19 cellular contexts compared by ENCODE assay signal in genomic region chr1:43982241-43982640, GRCh38. TPM values are rescaled to one million over a fixed set of nuclear protein-coding genes. Genes with fewer than 3 reads are reported as not detected.
DNase-seq lines count a peak whose midpoint lies in the region; ATAC-seq, FAIRE-seq and TF ChIP-seq lines count a peak whose summit lies in the region.
"Had no signal": no experiment of that assay in that cellular context is flagged by ENCODE, and none has a peak within 500 bp of the region (broad histone marks: within the 10 kb centered on the region; RNA-seq: fewer than 3 reads in every experiment).

No MANE protein-coding gene starts in this region.

- TF ChIP-seq CTCF in left ventricle myocardium inferior (IDR thresholded peaks at IDR 0.05; ENCODE audit: borderline replicate concordance) (no peak), H1 (IDR thresholded peaks at IDR 0.05; ENCODE audit: control extremely low read depth in 1 of 3, insufficient read depth in 1 of 3, low read depth in 1 of 3, low read length in 3 of 3) (no peak), spleen (IDR thresholded peaks at IDR 0.05 in 8 of 11, conservative IDR thresholded peaks at IDR 0.05 in 3 of 11) (no peak)

- H3K4me1 ChIP-seq in left ventricle myocardium inferior = peaks cover 29% of the 10 kb centered on the region
- H3K4me1 ChIP-seq in H1 (replicated peaks in 1 of 4; ENCODE audit: control insufficient read depth in 3 of 4, insufficient read depth in 4 of 4, low read length in 3 of 4) = peaks cover 4 to 13% (median 11%) of the 10 kb centered on the region in 4 experiments
- H3K4me1 ChIP-seq in spleen = peaks cover 7 to 57% (median 36%) of the 10 kb centered on the region in 6 donors

- H3K9me3 ChIP-seq in left ventricle myocardium inferior (replicated peaks) (no peaks in the 10 kb centered on the region), H1 (ENCODE audit: insufficient read depth in 2 of 2, low read depth in 1 of 2, low read length in 1 of 2) (no peaks in the 10 kb centered on the region), spleen (no peaks in the 10 kb centered on the region)
- H3K9me3 ChIP-seq: BLaER1 treated with 17β-estradiol and CSF1 and Interleukin-3, amounts not matched to agents 10 nM and 100 nM had no signal

- no peak for TF ChIP-seq RAD21 in H1 (IDR thresholded peaks at IDR 0.05 in 1 of 2, conservative IDR thresholded peaks at IDR 0.05 in 1 of 2; ENCODE audit: low read depth in 2 of 2, low read length in 2 of 2)

- ATAC-seq in Right ventricle myocardium inferior = no peak
- ATAC-seq: CD8-positive, alpha-beta T cell had no signal

- H2BK5ac ChIP-seq in H1 (ENCODE audit: low read depth, low read length) = 0 out of 2 replicates have a peak overlapping the region, but pooled peaks have one; percentile 35

- POLR2A ChIA-PET in H1 (lab: Charles Lee; ENCODE audit: partially characterized antibody) = interaction anchor here (0.5 to 1.7 kb wide), 3 partner anchors 9 to 81 kb away, joined by 3 read pairs; partner anchors contain the start of gene CCDC24

- H4K91ac ChIP-seq in H1 (replicated peaks; ENCODE audit: insufficient read length, low read length) = no peak overlapping the region

- peaks cover 0 to 11% of the 10 kb centered on the region in 2 experiments; a peak in 2 of 4 replicates for H3K79me2 ChIP-seq in H1 (ENCODE audit: control insufficient read depth in 1 of 2, insufficient read depth in 2 of 2, low read length in 2 of 2)

- H3K36me3 ChIP-seq in left ventricle myocardium inferior (peaks cover 15% of the 10 kb centered on the region), H1 (ENCODE audit: control insufficient read depth in 2 of 4, insufficient read depth in 4 of 4, low read length in 3 of 4) (peaks cover 2 to 26% (median 10%) of the 10 kb centered on the region in 4 experiments; a peak in 4 of 8 replicates), spleen (peaks cover 0 to 31% (median 5%) of the 10 kb centered on the region in 6 donors)

- no peak overlapping the region for H3K4me3 ChIP-seq in left ventricle myocardium inferior
- no peak overlapping the region for H3K4me3 ChIP-seq in H1 (ENCODE audit: extremely low read depth in 1 of 4, insufficient read depth in 2 of 4, low read depth in 3 of 4, low read length in 4 of 4)
- H3K4me3 ChIP-seq in spleen = no peak overlapping the region
- H3K4me3 ChIP-seq: GM23248 had no signal

- no peak overlapping the region for H3K27ac ChIP-seq in left ventricle myocardium inferior (replicated peaks)
- no peak overlapping the region for H3K27ac ChIP-seq in H1 (ENCODE audit: low read depth, low read length)
- H3K27ac ChIP-seq in spleen = peak overlapping the region in 6 of 8 donors; percentile 15 to 69 (median 44)
- H3K27ac ChIP-seq: BLaER1 treated with 17β-estradiol and CSF1 and Interleukin-3, amounts not matched to agents 10 nM and 100 nM; GM23248; HL-60 had no signal

- intact Hi-C loops in Right ventricle myocardium inferior (cut with DNase I) = no loop called here
- intact Hi-C loops in left ventricle myocardium inferior (cut with micrococcal nuclease) = no loop called here
- intact Hi-C loops in spleen (cut with DNase I; ENCODE audit: low total_unique reads) = no loop called here

- no peak overlapping the region for H3K9ac ChIP-seq in H1 (replicated peaks in 1 of 4; ENCODE audit: extremely low read depth in 1 of 4, low read depth in 3 of 4, low read length in 3 of 4)
- H3K9ac ChIP-seq: GM23248 had no signal

- H3K27me3 ChIP-seq in left ventricle myocardium inferior (ENCODE audit: low read depth) = no peaks in the 10 kb centered on the region
- H3K27me3 ChIP-seq in H1 (replicated peaks in 1 of 4; ENCODE audit: control insufficient read depth in 3 of 4, extremely low read depth in 1 of 4, insufficient read depth in 3 of 4, low read length in 3 of 4) = no peaks in the 10 kb centered on the region
- peaks cover 0 to 6% (median 0%) of the 10 kb centered on the region in 7 donors for H3K27me3 ChIP-seq in spleen (replicated peaks in 1 of 7)
- H3K27me3 ChIP-seq: BLaER1 treated with 17β-estradiol and CSF1 and Interleukin-3, amounts not matched to agents 10 nM and 100 nM had no signal

- H2AK5ac ChIP-seq in H1 (ENCODE audit: low read depth, low read length) = no peak overlapping the region; the same call in 1 of the 2 replicates

- no peak overlapping the region for H3K56ac ChIP-seq in H1 (replicated peaks; ENCODE audit: insufficient read length, low read depth, low read length)

- H3K14ac ChIP-seq in H1 (ENCODE audit: insufficient read length) = no peak overlapping the region

- no peak overlapping the region for H3K18ac ChIP-seq in H1 (ENCODE audit: extremely low read depth, low read length)

- no peak overlapping the region for H3K23ac ChIP-seq in H1 (ENCODE audit: insufficient read length)

- no peak overlapping the region for H2BK15ac ChIP-seq in H1 (ENCODE audit: low read length)

- H2BK20ac ChIP-seq in H1 (ENCODE audit: low read length) = no peak overlapping the region

- DNase-seq in Right ventricle myocardium inferior (ENCODE audit: missing footprints) (peak; percentile 41), left ventricle myocardium inferior (no peak), H1 (ENCODE audit: low read depth in 1 of 2, low spot score in 2 of 2) (no peak), spleen (no peak), NCI-H2196 (lab: John Stamatoyannopoulos, UW; ENCODE audit: unreplicated experiment) (no peak), midbrain (lab: John Stamatoyannopoulos, UW) (no peak)
- DNase-seq: Calu3; CD8-positive, alpha-beta T cell; GM23248; HCEC 1CT; NCI-H1092 treated with DMSO at 0.1 percent for 48 hours; NCI-H2081; NCI-H2171 treated with DMSO at 0.1 percent for 48 hours; NCI-H748 treated with DMSO at 0.1 percent for 48 hours; NK-92 treated with Interleukin-12 subunit alpha and Interleukin-12 subunit beta, amount 100 ng/mL, for 24 hours; OCI-M1 had no signal

- no peak for FAIRE-seq in H1 (lab: Jason Lieb, UNC)
- FAIRE-seq: GM12891 had no signal

- H2BK120ac ChIP-seq in H1 (replicated peaks; ENCODE audit: low read depth, low read length) = no peak overlapping the region

- H4K5ac ChIP-seq in H1 (ENCODE audit: insufficient read length, low read depth, low read length) = no peak overlapping the region

- peaks cover 0 to 27% of the 10 kb centered on the region in 2 experiments for H4K20me1 ChIP-seq in H1 (replicated peaks in 1 of 2; ENCODE audit: control insufficient read depth in 1 of 2, insufficient read depth in 2 of 2, low read length in 2 of 2)

- H3K4me2 ChIP-seq in H1 (ENCODE audit: insufficient read depth in 1 of 2, low read depth in 2 of 2, low read length in 2 of 2) = no peak overlapping the region

- H2BK12ac ChIP-seq in H1 (ENCODE audit: low read depth, low read length) = no peak overlapping the region

- TF ChIP-seq EP300 in H1 (IDR thresholded peaks at IDR 0.05; ENCODE audit: borderline replicate concordance in 1 of 2, low read depth in 2 of 2, low read length in 2 of 2) = no peak

- 90% methylated on average over 8 of the region's 8 CpGs; no CpG with 5 or more reads in 1 of the 2 experiments for WGBS in H1 (ENCODE audit: extremely low coverage in 1 of 2, insufficient coverage in 1 of 2, insufficient read length in 1 of 2, insufficient replicate concordance in 2 of 2, low coverage in 1 of 2, low lambda C conversion rate in 2 of 2, missing lambda C conversion rate in 1 of 2), 2 experiments
- WGBS in spleen, 5 donors = 92 to 97% (median 95%) methylated on average over 6 to 8 of the region's 8 CpGs

- no peak for TF ChIP-seq POLR2A in H1 (IDR thresholded peaks at IDR 0.05; ENCODE audit: control extremely low read depth in 1 of 2, low read depth in 2 of 2, low read length in 2 of 2)
- TF ChIP-seq POLR2A in spleen (IDR thresholded peaks at IDR 0.05) = no peak

- H4K8ac ChIP-seq in H1 (ENCODE audit: extremely low read depth, insufficient read depth, low read length) = 0 out of 2 replicates have a peak overlapping the region, but pooled peaks have one; percentile 29

- CTCF ChIA-PET in H1 (lab: Charles Lee; ENCODE audit: partially characterized antibody) = no interaction called here

- H3K79me1 ChIP-seq in H1 (ENCODE audit: low read depth, low read length) = peaks cover 20% of the 10 kb centered on the region

- H3K23me2 ChIP-seq in H1 (ENCODE audit: low read depth, low read length) = peaks cover 16% of the 10 kb centered on the region

- no peak overlapping the region for H3K4ac ChIP-seq in H1 (replicated peaks; ENCODE audit: insufficient read length, low read depth, low read length)

- no peak overlapping the region for H2AFZ ChIP-seq in H1 (ENCODE audit: low read length)
- H2AFZ ChIP-seq: GM23248 had no signal

RNA-seq across cellular contexts. Expression of gene B4GALT2, which starts 3.2 kb away (rescaled TPM):
- total RNA-seq in Right ventricle myocardium inferior (39.1 TPM), left ventricle myocardium inferior (40.3 TPM), spleen (10 to 100 TPM; 11.4 to 23.3 (median 13.2) TPM)
- total RNA-seq in H1 (2021; fragmentation: NEBNext Ultra II Directional; extraction: Animal tissue kit (Norgen Biotek cat#: 25700)) = 56.5 and 60.6 TPM in 2 replicates
- polyA plus RNA-seq in H1 (2011; rRNA removed) (121 and 152 TPM in 2 replicates), spleen (10 to 100 TPM in 1 of 3 donors, 1 to 10 TPM in 2; 7.0 to 13.7 (median 7.7) TPM)
- 73.9 TPM for polyA plus RNA-seq in H1 (2011; cell fraction: cytosol; rRNA removed)
- 116 TPM for polyA plus RNA-seq in H1 (2011; cell fraction: nucleus; rRNA removed)
- 39.4 to 75.9 TPM (median 64.3 TPM) in 4 replicates for polyA plus RNA-seq in H1 (2012, experiment 1 of 2)
- polyA plus RNA-seq in H1 (2012, experiment 2 of 2) = 69.9 TPM
- 41.5 TPM for polyA plus RNA-seq in H1 (2013, experiment 1 of 2)
- 41.4 TPM for polyA plus RNA-seq in H1 (2013, experiment 2 of 2)
- polyA minus RNA-seq in H1 (2011; rRNA and poly(A)+ RNA removed) = 37.6 and 38.8 TPM in 2 replicates
- 44.5 TPM for polyA minus RNA-seq in H1 (2011; cell fraction: cytosol; rRNA and poly(A)+ RNA removed)
- 39.0 TPM for polyA minus RNA-seq in H1 (2011; cell fraction: nucleus; rRNA and poly(A)+ RNA removed)

RNA-seq across cellular contexts. Expression of gene ATP6V0B, which starts 7.5 kb away (rescaled TPM):
- 84.5 TPM for total RNA-seq in Right ventricle myocardium inferior
- total RNA-seq in left ventricle myocardium inferior = 80.6 TPM
- 105 and 106 TPM in 2 replicates for total RNA-seq in H1 (2021; fragmentation: NEBNext Ultra II Directional; extraction: Animal tissue kit (Norgen Biotek cat#: 25700))
- polyA plus RNA-seq in H1 (2011; rRNA removed) = 302 and 308 TPM in 2 replicates
- polyA plus RNA-seq in H1 (2011; cell fraction: cytosol; rRNA removed) = 184 TPM
- polyA plus RNA-seq in H1 (2011; cell fraction: nucleus; rRNA removed) = 229 TPM
- 67.6 to 121 TPM (median 110 TPM) in 4 replicates for polyA plus RNA-seq in H1 (2012, experiment 1 of 2)
- polyA plus RNA-seq in H1 (2012, experiment 2 of 2) = 213 TPM
- 82.5 TPM for polyA plus RNA-seq in H1 (2013, experiment 1 of 2)
- 103 TPM for polyA plus RNA-seq in H1 (2013, experiment 2 of 2)
- 81.0 and 107 TPM in 2 replicates for polyA minus RNA-seq in H1 (2011; rRNA and poly(A)+ RNA removed)
- polyA minus RNA-seq in H1 (2011; cell fraction: cytosol; rRNA and poly(A)+ RNA removed) = 56.4 TPM
- 57.2 TPM for polyA minus RNA-seq in H1 (2011; cell fraction: nucleus; rRNA and poly(A)+ RNA removed)
- 100 to 1,000 TPM; 124 to 219 (median 133) TPM for total RNA-seq in spleen
- 100 to 1,000 TPM; 176 to 205 (median 177) TPM for polyA plus RNA-seq in spleen

RNA-seq across cellular contexts. Expression of gene CCDC24, which starts 9.2 kb away (rescaled TPM):
- total RNA-seq in Right ventricle myocardium inferior = 0.89 TPM
- total RNA-seq in left ventricle myocardium inferior = 1.4 TPM
- total RNA-seq in H1 (2021; fragmentation: NEBNext Ultra II Directional; extraction: Animal tissue kit (Norgen Biotek cat#: 25700)) = 10.5 and 11.2 TPM in 2 replicates
- polyA plus RNA-seq in H1 (2011; rRNA removed) = 11.4 and 19.7 TPM in 2 replicates
- polyA plus RNA-seq in H1 (2011; cell fraction: cytosol; rRNA removed) = 12.9 TPM
- 18.6 TPM for polyA plus RNA-seq in H1 (2011; cell fraction: nucleus; rRNA removed)
- polyA plus RNA-seq in H1 (2012, experiment 1 of 2) = 9.6 to 17.8 TPM (median 12.7 TPM) in 4 replicates
- polyA plus RNA-seq in H1 (2012, experiment 2 of 2) = 10.0 TPM
- polyA plus RNA-seq in H1 (2013, experiment 1 of 2) = 8.4 TPM
- polyA plus RNA-seq in H1 (2013, experiment 2 of 2) = 9.2 TPM
- 2.1 and 2.5 TPM in 2 replicates for polyA minus RNA-seq in H1 (2011; rRNA and poly(A)+ RNA removed)
- polyA minus RNA-seq in H1 (2011; cell fraction: cytosol; rRNA and poly(A)+ RNA removed) = 7.6 TPM
- polyA minus RNA-seq in H1 (2011; cell fraction: nucleus; rRNA and poly(A)+ RNA removed) = 4.4 TPM
- total RNA-seq in spleen = 1 to 10 TPM; 3.3 to 7.0 (median 5.0) TPM
- 10 to 100 TPM in 2 of 3 donors, 1 to 10 TPM in 1; 7.5 to 25.9 (median 14.5) TPM for polyA plus RNA-seq in spleen

RNA-seq across cellular contexts. Expression of gene DPH2, which starts 12.4 kb away (rescaled TPM):
- total RNA-seq in Right ventricle myocardium inferior = 14.8 TPM
- total RNA-seq in left ventricle myocardium inferior = 18.2 TPM
- 64.9 and 65.3 TPM in 2 replicates for total RNA-seq in H1 (2021; fragmentation: NEBNext Ultra II Directional; extraction: Animal tissue kit (Norgen Biotek cat#: 25700))
- 92.1 and 163 TPM in 2 replicates for polyA plus RNA-seq in H1 (2011; rRNA removed)
- 86.7 TPM for polyA plus RNA-seq in H1 (2011; cell fraction: cytosol; rRNA removed)
- 239 TPM for polyA plus RNA-seq in H1 (2011; cell fraction: nucleus; rRNA removed)
- polyA plus RNA-seq in H1 (2012, experiment 1 of 2) = 43.5 to 63.1 TPM (median 52.3 TPM) in 4 replicates
- polyA plus RNA-seq in H1 (2012, experiment 2 of 2) = 81.4 TPM
- polyA plus RNA-seq in H1 (2013, experiment 1 of 2) = 39.0 TPM
- 35.0 TPM for polyA plus RNA-seq in H1 (2013, experiment 2 of 2)
- polyA minus RNA-seq in H1 (2011; rRNA and poly(A)+ RNA removed) = 74.9 and 79.0 TPM in 2 replicates
- polyA minus RNA-seq in H1 (2011; cell fraction: cytosol; rRNA and poly(A)+ RNA removed) = 53.3 TPM
- 78.0 TPM for polyA minus RNA-seq in H1 (2011; cell fraction: nucleus; rRNA and poly(A)+ RNA removed)
- total RNA-seq in spleen = 10 to 100 TPM; 22.9 to 36.5 (median 26.1) TPM
- 10 to 100 TPM; 15.7 to 24.6 (median 17.6) TPM for polyA plus RNA-seq in spleen

RNA-seq across cellular contexts. Expression of gene IPO13, which starts 35.5 kb away (rescaled TPM):
- total RNA-seq in Right ventricle myocardium inferior (56.9 TPM), left ventricle myocardium inferior (57.4 TPM), spleen (10 to 100 TPM; 18.2 to 27.4 (median 22.6) TPM)
- 20.7 and 23.0 TPM in 2 replicates for total RNA-seq in H1 (2021; fragmentation: NEBNext Ultra II Directional; extraction: Animal tissue kit (Norgen Biotek cat#: 25700))
- polyA plus RNA-seq in H1 (2011; rRNA removed) (27.0 and 29.4 TPM in 2 replicates), spleen (10 to 100 TPM; 10.5 to 19.4 (median 16.4) TPM)
- 21.9 TPM for polyA plus RNA-seq in H1 (2011; cell fraction: cytosol; rRNA removed)
- 39.3 TPM for polyA plus RNA-seq in H1 (2011; cell fraction: nucleus; rRNA removed)
- polyA plus RNA-seq in H1 (2012, experiment 1 of 2) = 17.0 to 24.3 TPM (median 21.8 TPM) in 4 replicates
- polyA plus RNA-seq in H1 (2012, experiment 2 of 2) = 28.0 TPM
- polyA plus RNA-seq in H1 (2013, experiment 1 of 2) = 10.8 TPM
- polyA plus RNA-seq in H1 (2013, experiment 2 of 2) = 10.3 TPM
- 47.8 and 49.9 TPM in 2 replicates for polyA minus RNA-seq in H1 (2011; rRNA and poly(A)+ RNA removed)
- polyA minus RNA-seq in H1 (2011; cell fraction: cytosol; rRNA and poly(A)+ RNA removed) = 19.0 TPM
- polyA minus RNA-seq in H1 (2011; cell fraction: nucleus; rRNA and poly(A)+ RNA removed) = 22.4 TPM

Comparison
In these comparisons a context has a peak if more than half of its experiments do, and no peak if none do; other contexts are left out.
1. H3K27ac ChIP-seq: peak in spleen (6 of 8); none in left ventricle myocardium inferior (single experiment) and H1 (single experiment).